In the genomic region with DNA sequence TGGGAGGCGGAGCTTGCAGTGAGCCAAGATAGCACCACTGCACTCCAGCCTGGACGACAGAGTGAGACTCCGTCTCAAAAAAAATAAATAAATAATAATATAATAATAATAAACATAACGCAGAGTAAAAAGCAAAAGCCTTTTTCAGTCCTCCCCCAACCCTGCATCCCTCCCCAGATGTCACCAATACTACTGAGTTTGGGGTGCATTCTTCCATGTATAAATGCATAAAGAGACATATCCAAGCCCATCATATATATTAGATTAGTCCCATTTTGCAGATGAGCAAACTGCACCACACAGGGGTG, we compare ENCODE assay signal across 1 cellular context.
TF ChIP-seq lines count a peak whose summit lies in the region.

No MANE protein-coding gene starts in this region.

TF ChIP-seq in H1, 55 proteins besides CTCF, POLR2A, EP300 and RAD21:
- TF ChIP-seq RXRA (IDR thresholded peaks at IDR 0.05; ENCODE audit: insufficient read depth, low read depth, low read length) (no peak), JUN (IDR thresholded peaks at IDR 0.05; ENCODE audit: low read depth, low read length) (no peak), ATF2 (IDR thresholded peaks at IDR 0.05; ENCODE audit: low read length) (no peak), NRF1 (IDR thresholded peaks at IDR 0.05; ENCODE audit: low read depth, low read length) (no peak), ATF3 (IDR thresholded peaks at IDR 0.05; ENCODE audit: insufficient read depth, low read depth, low read length) (no peak), TAF1 (IDR thresholded peaks at IDR 0.05; ENCODE audit: low read depth, low read length) (no peak), SRF (IDR thresholded peaks at IDR 0.05; ENCODE audit: low read depth, low read length) (no peak), YY1 (IDR thresholded peaks at IDR 0.05; ENCODE audit: low read depth, low read length) (no peak), KDM4A (IDR thresholded peaks at IDR 0.05; ENCODE audit: low read depth, low read length, severe bottlenecking) (no peak), HDAC2 (IDR thresholded peaks at IDR 0.05; ENCODE audit: borderline replicate concordance in 1 of 2, low read depth in 2 of 2, low read length in 2 of 2) (no peak), BACH1 (IDR thresholded peaks at IDR 0.05; ENCODE audit: low read length) (no peak)
TF ChIP-seq in H1: peak in this region for 0.
